ENCODE assay signal across 1 cellular context in genomic region chr17:57009737-57010445, GRCh38.
TF ChIP-seq lines count a peak whose summit lies in the region.

No MANE protein-coding gene starts in this region.

TF ChIP-seq in K562, 482 proteins besides CTCF, POLR2A, EP300 and RAD21 (continued from another document):
- TF ChIP-seq CLOCK (CRISPR knock-in tag; IDR thresholded peaks at IDR 0.05; ENCODE audit: borderline replicate concordance) (no peak), SMAD3 (CRISPR knock-in tag; conservative IDR thresholded peaks at IDR 0.05) (no peak), CEBPG (CRISPR knock-in tag; IDR thresholded peaks at IDR 0.05) (no peak), CEBPG (tag; conservative IDR thresholded peaks at IDR 0.05 in 1 of 2, IDR thresholded peaks at IDR 0.05 in 1 of 2) (no peak), CTCFL (IDR thresholded peaks at IDR 0.05; ENCODE audit: borderline replicate concordance, insufficient read depth, low read depth, low read length, poor library complexity, severe bottlenecking) (no peak), POLR2AphosphoS2 (IDR thresholded peaks at IDR 0.05; ENCODE audit: low read length) (no peak)
TF ChIP-seq in K562: peak in this region for 19.
